23 cellular contexts compared by ENCODE assay signal in the genomic region with DNA sequence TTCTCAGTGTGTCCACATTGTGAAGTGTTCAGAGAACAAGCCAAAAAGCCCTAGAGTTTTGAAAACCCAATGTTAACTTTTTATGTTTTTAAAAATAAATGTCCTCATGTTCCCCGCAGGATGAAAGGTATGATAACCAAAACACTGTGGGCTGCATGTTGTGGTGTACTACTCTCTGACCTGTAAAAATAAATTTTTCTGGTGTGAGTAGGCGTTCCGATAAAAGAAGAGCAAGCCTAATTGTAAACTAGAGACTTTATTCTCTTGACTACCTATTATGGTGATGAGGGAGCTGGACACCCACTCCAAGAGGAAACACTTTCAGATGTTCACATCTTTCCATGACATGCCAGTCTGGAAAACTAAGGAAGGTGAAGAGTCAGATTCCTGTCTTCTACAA. TPM values are rescaled to one million over a fixed set of nuclear protein-coding genes. Genes with fewer than 3 reads are reported as not detected.
"Had no signal": no experiment of that assay in that cellular context is flagged by ENCODE, and none has a peak within 500 bp of the region (broad histone marks: within the 10 kb centered on the region; RNA-seq: fewer than 3 reads in every experiment).

No MANE protein-coding gene starts in this region.

- DNase-seq: activated CD4-positive, alpha-beta T cell treated with anti-CD3 and anti-CD28 coated beads, Interleukin-2, amount 50 U/mL, for 1 hour; activated CD8-positive, alpha-beta T cell treated with anti-CD3 and anti-CD28 coated beads, Interleukin-2, amount 10 ng/mL, durations not matched to agents 7 days and 5 days; activated gamma-delta T cell; activated naive CD4-positive, alpha-beta T cell treated with anti-CD3 and anti-CD28 coated beads, Interleukin-2, amount 50 U/mL, for 16 hours; activated naive CD8-positive, alpha-beta T cell treated with anti-CD3 and anti-CD28 coated beads, Interleukin-2, amount 50 U/mL, for 24 hours; anterior cingulate cortex; cortex of kidney; foreskin fibroblast; left ventricle myocardium inferior; naive thymus-derived CD8-positive, alpha-beta T cell; ovary; stimulated activated CD4-positive, alpha-beta T cell treated with anti-CD3 and anti-CD28 coated beads, Interleukin-12 subunit alpha, Interleukin-12 subunit beta, amount 100 ng/mL, for 4 hours; SW 1271; T-helper 17 cell; tibial artery had no signal

- H3K36me3 ChIP-seq: breast epithelium, left ventricle myocardium inferior, ovary, prostate gland, tibial artery had no signal

- H3K9me3 Mint-ChIP-seq: activated T-helper 1 cell treated with anti-CD3 and anti-CD28 coated beads, Interleukin-12 subunit alpha, Interleukin-12 subunit beta, Interleukin-2, Interleukin-4 antibody, amounts not matched to agents 30 ng/mL and 10 ng/mL and 1 ng/mL, durations not matched to agents 14 hours and 24 hours and 36 hours; stimulated activated naive CD8-positive, alpha-beta T cell treated with anti-CD3 and anti-CD28 coated beads, Interleukin-15, Interleukin-2, amounts not matched to agents 100 ng/mL and 50 ng/mL, for 24 hours had no signal

- H3K4me3 Mint-ChIP-seq: activated CD8-positive, alpha-beta T cell treated with anti-CD3 and anti-CD28 coated beads, Interleukin-2, amount 10 ng/mL, durations not matched to agents 7 days and 5 days; activated naive CD8-positive, alpha-beta T cell treated with anti-CD3 and anti-CD28 coated beads, Interleukin-2, amount 50 U/mL, for 24 hours; activated T-helper 1 cell treated with anti-CD3 and anti-CD28 coated beads, Interleukin-12 subunit alpha, Interleukin-12 subunit beta, Interleukin-2, Interleukin-4 antibody, amounts not matched to agents 30 ng/mL and 10 ng/mL and 1 ng/mL, durations not matched to agents 14 hours and 24 hours and 36 hours; mesothelial cell of epicardium; naive thymus-derived CD8-positive, alpha-beta T cell; stimulated activated naive CD8-positive, alpha-beta T cell treated with anti-CD3 and anti-CD28 coated beads, Interleukin-15, Interleukin-2, amounts not matched to agents 100 ng/mL and 50 ng/mL, for 24 hours; T-helper 17 cell had no signal

- H3K27me3 ChIP-seq: breast epithelium, ovary, tibial artery had no signal

- ATAC-seq: activated CD4-positive, CD25-positive, alpha-beta regulatory T cell treated with anti-CD3 and anti-CD28 coated beads, Interleukin-2, amount 50 U/mL, for 24 hours; activated CD8-positive, alpha-beta T cell treated with anti-CD3 and anti-CD28 coated beads, Interleukin-2, amount 10 ng/mL, durations not matched to agents 7 days and 5 days; activated naive CD8-positive, alpha-beta T cell treated with anti-CD3 and anti-CD28 coated beads, Interleukin-2, amount 50 U/mL, for 24 hours; naive thymus-derived CD8-positive, alpha-beta T cell; T-helper 17 cell had no signal

- H3K27ac Mint-ChIP-seq: activated CD8-positive, alpha-beta T cell treated with anti-CD3 and anti-CD28 coated beads, Interleukin-2, amount 10 ng/mL, durations not matched to agents 7 days and 5 days; activated naive CD8-positive, alpha-beta T cell treated with anti-CD3 and anti-CD28 coated beads, Interleukin-2, amount 50 U/mL, for 24 hours; stimulated activated naive CD8-positive, alpha-beta T cell treated with anti-CD3 and anti-CD28 coated beads, Interleukin-15, Interleukin-2, amounts not matched to agents 100 ng/mL and 50 ng/mL, for 24 hours had no signal

- H3K4me1 ChIP-seq: breast epithelium, left ventricle myocardium inferior, prostate gland, tibial artery had no signal

- H3K9me3 ChIP-seq: breast epithelium, left ventricle myocardium inferior, ovary, prostate gland, tibial artery had no signal

- H3K4me3 ChIP-seq: breast epithelium, left ventricle myocardium inferior, ovary, prostate gland, tibial artery had no signal

- H3K27me3 Mint-ChIP-seq: activated naive CD8-positive, alpha-beta T cell treated with anti-CD3 and anti-CD28 coated beads, Interleukin-2, amount 50 U/mL, for 24 hours; stimulated activated naive CD8-positive, alpha-beta T cell treated with anti-CD3 and anti-CD28 coated beads, Interleukin-15, Interleukin-2, amounts not matched to agents 100 ng/mL and 50 ng/mL, for 24 hours; T-helper 17 cell had no signal

- H3K27ac ChIP-seq: breast epithelium, left ventricle myocardium inferior, ovary, tibial artery, VCaP had no signal

RNA-seq across cellular contexts. Expression of gene PTGER2, which starts 18.2 kb away (rescaled TPM):
- total RNA-seq: lung microvascular endothelial cell had no signal
